16 cellular contexts compared by ENCODE assay signal in the genomic region with DNA sequence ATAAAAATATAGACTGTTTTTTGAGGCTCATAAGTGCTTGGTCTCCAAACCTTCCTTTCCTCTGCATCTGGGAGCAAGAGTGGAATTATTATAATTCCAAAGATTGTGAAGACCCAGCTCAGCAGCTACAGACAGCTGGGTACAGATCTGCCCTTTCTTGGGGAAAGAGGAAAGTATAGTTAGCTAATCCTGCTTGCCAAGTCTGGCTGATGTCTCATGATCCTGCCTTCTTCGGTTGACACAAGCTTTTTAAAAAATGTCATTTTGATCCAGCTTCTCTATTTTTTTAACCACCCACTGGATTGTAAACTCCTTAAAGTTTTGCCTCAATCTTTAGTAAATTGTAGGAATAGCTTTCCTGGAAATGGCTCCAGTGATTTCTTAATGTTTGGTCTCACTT.
DNase-seq lines count a peak whose midpoint lies in the region; ATAC-seq and TF ChIP-seq lines count a peak whose summit lies in the region.
"Had no signal": no experiment of that assay in that cellular context is flagged by ENCODE, and none has a peak within 500 bp of the region (broad histone marks: within the 10 kb centered on the region; RNA-seq: fewer than 3 reads in every experiment).

No MANE protein-coding gene starts in this region.

- H3K4me3 ChIP-seq in AG10803 (ENCODE audit: low read length): no peak overlapping the region
- H3K4me3 ChIP-seq in adipocyte (ENCODE audit: low read length): no peak overlapping the region
- H3K4me3 ChIP-seq: GM12878, HAP-1 had no signal

- H3K4me1 Mint-ChIP-seq in naive thymus-derived CD8-positive, alpha-beta T cell: no peaks in the 10 kb centered on the region

- TF ChIP-seq CTCF in AG10803 (conservative IDR thresholded peaks at IDR 0.05; ENCODE audit: low read length): no peak
- no peak for TF ChIP-seq CTCF in GM10266 (IDR thresholded peaks at IDR 0.05; ENCODE audit: control insufficient read depth, insufficient read depth, low read depth, missing control alignments)

- POLR2A ChIA-PET in naive thymus-derived CD8-positive, alpha-beta T cell (lab: Charles Lee): no interaction called here

- no peaks in the 10 kb centered on the region for H3K36me3 ChIP-seq in adipocyte (ENCODE audit: control insufficient read depth, insufficient read depth, low read length, severe bottlenecking)
- H3K36me3 ChIP-seq: HAP-1 had no signal

- H3K4me1 ChIP-seq in adipocyte (ENCODE audit: control insufficient read depth, insufficient read depth, low read length): peaks cover 4% of the 10 kb centered on the region
- H3K4me1 ChIP-seq: Caco-2, HAP-1 had no signal

- H3K36me3 Mint-ChIP-seq in naive thymus-derived CD8-positive, alpha-beta T cell: no peaks in the 10 kb centered on the region

- no peak for ATAC-seq in naive thymus-derived CD8-positive, alpha-beta T cell
- ATAC-seq: GM12878 had no signal

- H3K9ac ChIP-seq in adipocyte (ENCODE audit: low read length): no peak overlapping the region

- no peak overlapping the region for H3K4me3 Mint-ChIP-seq in naive thymus-derived CD8-positive, alpha-beta T cell
- H3K4me3 Mint-ChIP-seq: CD4-positive, alpha-beta T cell had no signal

- H3K9me3 ChIP-seq in adipocyte (ENCODE audit: control insufficient read depth, low read length): no peaks in the 10 kb centered on the region
- H3K9me3 ChIP-seq: Caco-2, HAP-1 had no signal

- no peak overlapping the region for H3K27ac Mint-ChIP-seq in naive thymus-derived CD8-positive, alpha-beta T cell
- H3K27ac Mint-ChIP-seq: CD4-positive, alpha-beta T cell had no signal

- DNase-seq in AG10803 (ENCODE audit: low read depth): peak; percentile 13
- peak; percentile 54 for DNase-seq in adipocyte (ENCODE audit: low read depth)
- peak; percentile 66 for DNase-seq in fibroblast of gingiva (ENCODE audit: low read depth)
- DNase-seq in stromal cell of bone marrow (ENCODE audit: low read depth): peak; percentile 31
- DNase-seq in NCI-H2227 (lab: John Stamatoyannopoulos, UW; ENCODE audit: unreplicated experiment): no peak
- DNase-seq in GM10266 (ENCODE audit: extremely low spot score): no peak
- no peak for DNase-seq in DMS153 (lab: John Stamatoyannopoulos, UW)
- DNase-seq in naive thymus-derived CD8-positive, alpha-beta T cell: no peak
- DNase-seq: 8988T; AML-193; Caco-2; CD4-positive, alpha-beta T cell; DMS79; GF-D8 had no signal

- no peaks in the 10 kb centered on the region for H3K27me3 ChIP-seq in adipocyte (replicated peaks; ENCODE audit: control insufficient read depth, insufficient read depth, low read length)

- H3K27me3 Mint-ChIP-seq in naive thymus-derived CD8-positive, alpha-beta T cell: peaks cover 0 to 6% (median 0%) of the 10 kb centered on the region in 5 donors
- H3K27me3 Mint-ChIP-seq: CD4-positive, alpha-beta T cell had no signal

- H3K9me3 Mint-ChIP-seq in naive thymus-derived CD8-positive, alpha-beta T cell: peaks cover 0 to 16% (median 0%) of the 10 kb centered on the region in 9 donors
- H3K9me3 Mint-ChIP-seq: CD4-positive, alpha-beta T cell had no signal

Comparison
In these comparisons a context has a peak if more than half of its experiments do, and no peak if none do; other contexts are left out.
1. DNase-seq: peak in AG10803 (single experiment), adipocyte (single experiment), fibroblast of gingiva (single experiment) and stromal cell of bone marrow (single experiment); none in NCI-H2227 (single experiment), GM10266 (single experiment), DMS153 (single experiment) and naive thymus-derived CD8-positive, alpha-beta T cell (0 of 10).